In genomic region chr7:41459183-41459582, GRCh38 we compare ENCODE assay signal across 10 cellular contexts.
"Had no signal": no experiment of that assay in that cellular context is flagged by ENCODE, and none has a peak within 500 bp of the region (broad histone marks: within the 10 kb centered on the region; RNA-seq: fewer than 3 reads in every experiment).

No MANE protein-coding gene starts in this region.

- H3K27ac ChIP-seq: sigmoid colon had no signal

- H3K36me3 ChIP-seq: sigmoid colon, spleen had no signal

- H3K4me1 ChIP-seq: sigmoid colon had no signal

- FAIRE-seq: keratinocyte had no signal

- H3K4me3 ChIP-seq: sigmoid colon had no signal

- H3K27me3 ChIP-seq: sigmoid colon had no signal

- DNase-seq: activated CD4-positive, CD25-positive, alpha-beta regulatory T cell treated with anti-CD3 and anti-CD28 coated beads, Interleukin-2, amount 50 U/mL, for 72 hours; activated naive CD4-positive, alpha-beta T cell treated with anti-CD3 and anti-CD28 coated beads for 36 hours; activated naive CD8-positive, alpha-beta T cell treated with anti-CD3 and anti-CD28 coated beads, Interleukin-2, amount 50 U/mL, for 24 hours; dermis blood vessel endothelial cell; endodermal cell; erythroblast; sigmoid colon; spleen; T-helper 9 cell had no signal

- H3K9me3 ChIP-seq: sigmoid colon had no signal
